1 cellular context compared by ENCODE assay signal in genomic region chr17:37543527-37544122, GRCh38.
TF ChIP-seq lines count a peak whose summit lies in the region.

No MANE protein-coding gene starts in this region.

TF ChIP-seq in HepG2, 621 proteins besides CTCF, POLR2A, EP300 and RAD21:
- TF ChIP-seq MAFF (IDR thresholded peaks at IDR 0.05; ENCODE audit: low read depth, low read length) (peak; percentile 81), MAFK (conservative IDR thresholded peaks at IDR 0.05 in 1 of 2, IDR thresholded peaks at IDR 0.05 in 1 of 2; ENCODE audit: low read length in 2 of 2) (peak in 1 of 2 experiments; percentile 81; a peak in 3 of 4 replicates), KLF13 (CRISPR knock-in tag; IDR thresholded peaks at IDR 0.05) (no peak)
